In genomic region chr7:125678771-125679170, GRCh38 we compare ENCODE assay signal across 31 cellular contexts.
"Had no signal": no experiment of that assay in that cellular context is flagged by ENCODE, and none has a peak within 500 bp of the region (broad histone marks: within the 10 kb centered on the region; RNA-seq: fewer than 3 reads in every experiment).

No MANE protein-coding gene starts in this region.

- H3K9me3 ChIP-seq: Peyer's patch, SJSA1, SK-N-SH had no signal

- DNase-seq: Kasumi-1, NCI-H1048, NCI-H1092 treated with DMSO at 0.1 percent for 48 hours, NCI-H1105 treated with DMSO at 0.1 percent for 48 hours, NCI-H1417, NCI-H1436, NCI-H146, NCI-H1694, NCI-H187, NCI-H1930, NCI-H2029 treated with DMSO at 0.1 percent for 48 hours, NCI-H2081 treated with DMSO at 0.1 percent for 48 hours, NCI-H2107, NCI-H2171, NCI-H226, NCI-H446 treated with DMSO at 0.1 percent for 48 hours, NCI-H510A, NCI-H524, NCI-H526, NCI-H69, NCI-H748 treated with DMSO at 0.1 percent for 48 hours, NCI-H82, OCI-M1, PC-3, Peyer's patch, Right ventricle myocardium superior, RPMI8226, SHP77 treated with DMSO at 0.1 percent for 48 hours, SK-N-SH, T-cell had no signal

- H3K27ac ChIP-seq: Peyer's patch, SJSA1 had no signal

- H3K4me3 ChIP-seq: Peyer's patch, SJSA1 had no signal

- H3K4me1 Mint-ChIP-seq: T-cell had no signal

- H3K4me2 ChIP-seq: SK-N-SH had no signal

- H3K36me3 Mint-ChIP-seq: T-cell had no signal

- H3K27ac Mint-ChIP-seq: T-cell had no signal

- H3K4me3 Mint-ChIP-seq: T-cell had no signal

- ATAC-seq: PC-3, T-cell had no signal

- H3K27me3 ChIP-seq: Peyer's patch, SJSA1 had no signal

- H3K9me2 ChIP-seq: SK-N-SH had no signal

- H3K36me3 ChIP-seq: Peyer's patch, SJSA1 had no signal

- H3K9ac ChIP-seq: SK-N-SH had no signal

- H3K27me3 Mint-ChIP-seq: T-cell had no signal

- H3K4me1 ChIP-seq: Peyer's patch, SJSA1 had no signal
